ENCODE assay signal across 19 cellular contexts in the genomic region with DNA sequence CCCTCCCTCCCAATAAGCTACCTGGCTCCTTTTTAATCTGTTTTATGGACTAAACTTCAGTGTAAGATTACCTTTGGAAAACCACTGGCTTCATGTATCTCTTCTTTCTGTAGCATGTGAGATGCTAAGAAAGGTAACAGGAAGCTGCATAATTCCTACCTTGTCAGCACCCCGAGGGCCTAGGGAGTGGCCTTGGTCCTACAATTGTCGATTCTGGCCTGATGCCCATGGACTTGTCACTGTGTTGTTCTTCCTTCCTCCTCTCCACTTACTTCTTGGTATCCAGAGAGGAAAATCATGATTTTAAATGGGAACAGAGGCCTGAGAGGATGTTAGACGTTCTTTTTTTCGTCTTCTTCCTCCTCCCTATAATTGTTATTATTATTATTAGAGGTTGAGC. TPM values are rescaled to one million over a fixed set of nuclear protein-coding genes. Genes with fewer than 3 reads are reported as not detected.
DNase-seq lines count a peak whose midpoint lies in the region; ATAC-seq and TF ChIP-seq lines count a peak whose summit lies in the region.
"Had no signal": no experiment of that assay in that cellular context is flagged by ENCODE, and none has a peak within 500 bp of the region (broad histone marks: within the 10 kb centered on the region; RNA-seq: fewer than 3 reads in every experiment).

No MANE protein-coding gene starts in this region.

- no peak overlapping the region for H2AFZ ChIP-seq in PC-9

- H3K27ac Mint-ChIP-seq in Calu3 (ENCODE audit: unreplicated experiment): no peak overlapping the region
- H3K27ac Mint-ChIP-seq: B cell, H9 had no signal

- H3K27me3 Mint-ChIP-seq in Calu3 (ENCODE audit: unreplicated experiment): no peaks in the 10 kb centered on the region

- ATAC-seq in esophagus mucosa: peak; percentile 75
- ATAC-seq in GM19023 (IDR thresholded peaks at IDR 0.05; ENCODE audit: unreplicated experiment): no peak

- POLR2A ChIA-PET in PC-9 (lab: Charles Lee; ENCODE audit: unreplicated experiment): interaction anchor here (0.6 kb wide), 1 partner anchor 243 kb away, joined by 5 read pairs; no protein-coding TSS in a partner anchor

- H3F3A ChIP-seq in PC-9 (ENCODE audit: insufficient read depth, low read depth): peaks cover 10% of the 10 kb centered on the region; the same call in 1 of the 2 replicates

- H3K4me2 ChIP-seq in PC-9: peak overlapping the region; percentile 27

- H3K9me3 ChIP-seq in PC-9 (ENCODE audit: insufficient read depth, low read depth): no peaks in the 10 kb centered on the region
- H3K9me3 ChIP-seq: SJSA1 had no signal

- CTCF ChIA-PET in Calu3 (lab: Charles Lee) (no interaction called here), PC-9 (lab: Charles Lee) (no interaction called here)

- H3K9me2 ChIP-seq in PC-9 (ENCODE audit: insufficient read depth): no peaks in the 10 kb centered on the region

- no peaks in the 10 kb centered on the region for H3K27me3 ChIP-seq in PC-9 (ENCODE audit: insufficient read depth, low read depth)
- H3K27me3 ChIP-seq: SJSA1 had no signal

- no TSS peak for BruUV-seq in Calu3 (replicated peaks; lab: Mats Ljungman, UMichigan)
- BruUV-seq in PC-9 (replicated peaks; lab: Mats Ljungman, UMichigan): no TSS peak

- DNase-seq in Calu3: peak; percentile 27
- DNase-seq in PC-9: peak in 1 of 2 experiments; percentile 70
- peak; percentile 87 for DNase-seq in mucosa of gallbladder (ENCODE audit: low spot score)
- DNase-seq in activated CD8-positive, alpha-beta memory T cell treated with anti-CD3 and anti-CD28 coated beads, Interleukin-2, amount 50 U/mL, for 4 hours: no peak
- DNase-seq in GM20000 (ENCODE audit: low spot score): no peak
- DNase-seq: DMS 273 treated with DMSO at 0.1 percent for 48 hours, DND-41, H9, IMR-90, MM.1S, NCI-H1092, NCI-H146, NCI-H2081 treated with DMSO at 0.1 percent for 48 hours, NCI-H510A, NCI-H774 had no signal

- H3K9me3 Mint-ChIP-seq in Calu3 (ENCODE audit: low read depth, unreplicated experiment): no peaks in the 10 kb centered on the region

- H3K4me3 Mint-ChIP-seq in Calu3 (ENCODE audit: low read depth, unreplicated experiment): no peak overlapping the region
- H3K4me3 Mint-ChIP-seq: B cell, H9 had no signal

- TF ChIP-seq CTCF in Calu3 (IDR thresholded peaks at IDR 0.05; ENCODE audit: unreplicated experiment) (no peak), PC-9 (conservative IDR thresholded peaks at IDR 0.05) (no peak), GM20000 (IDR thresholded peaks at IDR 0.05; ENCODE audit: extremely low read depth, missing control alignments) (no peak)

- intact Hi-C loops in Calu3 (cut with micrococcal nuclease; ENCODE audit: unreplicated experiment): no loop called here
- intact Hi-C loops in PC-9 (cut with micrococcal nuclease; ENCODE audit: unreplicated experiment): no loop called here

- no peaks in the 10 kb centered on the region for H3K36me3 Mint-ChIP-seq in Calu3 (ENCODE audit: insufficient read depth, unreplicated experiment)

- H3K4me3 ChIP-seq in PC-9: no peak overlapping the region
- H3K4me3 ChIP-seq: SJSA1 had no signal

- no peaks in the 10 kb centered on the region for H4K20me1 ChIP-seq in PC-9 (ENCODE audit: insufficient read depth)

- H3K4me1 Mint-ChIP-seq in Calu3 (ENCODE audit: low read depth, unreplicated experiment): no peaks in the 10 kb centered on the region
- H3K4me1 Mint-ChIP-seq: B cell had no signal

- H3K79me2 ChIP-seq in PC-9 (ENCODE audit: low read depth): no peaks in the 10 kb centered on the region

- peaks cover 42% of the 10 kb centered on the region for H3K4me1 ChIP-seq in PC-9 (replicated peaks; ENCODE audit: insufficient read depth)
- H3K4me1 ChIP-seq: SJSA1 had no signal

- no peak overlapping the region for H3K27ac ChIP-seq in PC-9
- H3K27ac ChIP-seq: SJSA1 had no signal

- no peaks in the 10 kb centered on the region for H3K36me3 ChIP-seq in PC-9 (ENCODE audit: low read depth)
- H3K36me3 ChIP-seq: SJSA1 had no signal

RNA-seq across cellular contexts. Expression of gene PDZD8, which starts 42.9 kb away (rescaled TPM):
- total RNA-seq in Calu3 (2022) (44.4 and 45.0 TPM in 2 replicates), PC-9 (2021) (13.1 and 16.0 TPM in 2 replicates), esophagus mucosa (39.0 TPM), mucosa of gallbladder (97.1 TPM)

Comparison
In these comparisons a context has a peak if more than half of its experiments do, and no peak if none do; other contexts are left out.
1. DNase-seq: peak in Calu3 (single experiment) and mucosa of gallbladder (single experiment); none in activated CD8-positive, alpha-beta memory T cell treated with anti-CD3 and anti-CD28 coated beads, Interleukin-2, amount 50 U/mL, for 4 hours (single experiment) and GM20000 (single experiment).